ENCODE assay signal across 8 cellular contexts in genomic region chr14:94026173-94026885, GRCh38. TPM values are rescaled to one million over a fixed set of nuclear protein-coding genes. Genes with fewer than 3 reads are reported as not detected.
A peak's percentile ranks its signal among the peaks of the same experiment; 100 is the strongest.
DNase-seq lines count a peak whose midpoint lies in the region; ATAC-seq and TF ChIP-seq lines count a peak whose summit lies in the region.

TSS of gene OTUB2 (plus strand) at chr14:94026340. CDS start at chr14:94026538, 198 bp downstream.

- peaks cover 39% of the 10 kb centered on the region for H3K4me1 ChIP-seq in mucosa of stomach (ENCODE audit: control insufficient read depth, insufficient read depth, low read length)

- no peaks in the 10 kb centered on the region for H3K27me3 ChIP-seq in mucosa of stomach (ENCODE audit: control insufficient read depth, insufficient read depth, low read length)

- peak within 1 kb of the TSS; percentile 45 for H3K9ac ChIP-seq in mucosa of stomach (ENCODE audit: low read length)

- no peaks in the 10 kb centered on the region for H3K9me3 ChIP-seq in mucosa of stomach (ENCODE audit: control insufficient read depth, low read length)

- no peaks in the 10 kb centered on the region for H3K36me3 Mint-ChIP-seq in activated T-cell treated with anti-CD3 and anti-CD28 coated beads, Interleukin-2, amount 50 U/mL, for 24 hours (ENCODE audit: low read depth)

- TF ChIP-seq EP300 in Ishikawa (IDR thresholded peaks at IDR 0.05; ENCODE audit: borderline replicate concordance) = no peak

- H3K27me3 Mint-ChIP-seq in activated T-cell treated with anti-CD3 and anti-CD28 coated beads, Interleukin-2, amount 50 U/mL, for 24 hours = no peaks in the 10 kb centered on the region

- H3K4me3 Mint-ChIP-seq in activated T-cell treated with anti-CD3 and anti-CD28 coated beads, Interleukin-2, amount 50 U/mL, for 24 hours = peak within 1 kb of the TSS; percentile 67

- H3K4me3 ChIP-seq in mucosa of stomach (ENCODE audit: low read length) = peak within 1 kb of the TSS; percentile 17

- no peaks in the 10 kb centered on the region for H3K36me3 ChIP-seq in mucosa of stomach (ENCODE audit: control insufficient read depth, insufficient read depth, low read length)

- H3K27ac Mint-ChIP-seq in activated T-cell treated with anti-CD3 and anti-CD28 coated beads, Interleukin-2, amount 50 U/mL, for 24 hours = no peak within 1 kb of the TSS

- DNase-seq in DMS 273 (lab: John Stamatoyannopoulos, UW; ENCODE audit: unreplicated experiment) (peak; percentile 99), OCI-M2 (lab: John Stamatoyannopoulos, UW; ENCODE audit: unreplicated experiment) (peak; percentile 90)
- DNase-seq in activated T-cell treated with anti-CD3 and anti-CD28 coated beads, Interleukin-2, amount 50 U/mL, for 24 hours = peak; percentile 98
- peak; percentile 85 to 91 for DNase-seq in stimulated activated CD8-positive, alpha-beta memory T cell treated with anti-CD3 and anti-CD28 coated beads, Interleukin-4, amount 100 ng/mL, for 4 hours (ENCODE audit: low read depth in 2 of 2, low spot score in 1 of 2)

- no peak for TF ChIP-seq RAD21 in Ishikawa (IDR thresholded peaks at IDR 0.05; ENCODE audit: low read depth)

- no peaks in the 10 kb centered on the region for H3K9me3 Mint-ChIP-seq in activated T-cell treated with anti-CD3 and anti-CD28 coated beads, Interleukin-2, amount 50 U/mL, for 24 hours

- ATAC-seq in GM21717 (IDR thresholded peaks at IDR 0.05; ENCODE audit: unreplicated experiment) = peak; percentile 99
- ATAC-seq in esophagus mucosa = peak; percentile 90

- peaks cover 48% of the 10 kb centered on the region for H3K4me1 Mint-ChIP-seq in activated T-cell treated with anti-CD3 and anti-CD28 coated beads, Interleukin-2, amount 50 U/mL, for 24 hours (ENCODE audit: low read depth)

TF ChIP-seq in Ishikawa, 13 proteins besides CTCF, POLR2A, EP300 and RAD21:
- TF ChIP-seq NFIC (IDR thresholded peaks at IDR 0.05) (no peak), ZBTB7A (IDR thresholded peaks at IDR 0.05; ENCODE audit: low read depth) (peak; percentile 95), EGR1 (IDR thresholded peaks at IDR 0.05) (peak; percentile 84), TCF12 (IDR thresholded peaks at IDR 0.05; ENCODE audit: low read depth) (peak; percentile 40; the same call in 1 of the 2 replicates), CREB1 (IDR thresholded peaks at IDR 0.05; ENCODE audit: low read depth) (peak; percentile 69), YY1 (IDR thresholded peaks at IDR 0.05; ENCODE audit: low read depth) (0 out of 2 replicates have a peak, but pooled peaks have one; percentile 28), MAX (IDR thresholded peaks at IDR 0.05) (peak; percentile 89), USF1 (IDR thresholded peaks at IDR 0.05) (peak; percentile 52), REST (IDR thresholded peaks at IDR 0.05; ENCODE audit: low read depth) (no peak)

RNA-seq across cellular contexts. Expression of gene OTUB2, which starts in this region (rescaled TPM):
- total RNA-seq in esophagus mucosa = 5.5 TPM

Comparison
In these comparisons a context has a peak if more than half of its experiments do, and no peak if none do; other contexts are left out.
1. Peak in every context shown above with its lines: DNase-seq, ATAC-seq and H3K4me3 ChIP-seq.